25 cellular contexts compared by ENCODE assay signal in genomic region chr4:164229255-164229654, GRCh38.
"Had no signal": no experiment of that assay in that cellular context is flagged by ENCODE, and none has a peak within 500 bp of the region (broad histone marks: within the 10 kb centered on the region; RNA-seq: fewer than 3 reads in every experiment).

No MANE protein-coding gene starts in this region.

- ATAC-seq: K562, Panc1, PC-3, Right ventricle myocardium inferior, SK-N-SH treated with all-trans-retinoic acid at 6 μM for 48 hours had no signal

- H3K4me1 Mint-ChIP-seq: IgD-negative memory B cell had no signal

- H3K27ac ChIP-seq: HL-60, KMS-11, SJCRH30 had no signal

- H3K4me3 ChIP-seq: K562, SJCRH30 had no signal

- H3K27me3 ChIP-seq: SJCRH30 had no signal

- H3K9ac ChIP-seq: KMS-11 had no signal

- H3K36me3 ChIP-seq: SJCRH30 had no signal

- H3K4me3 Mint-ChIP-seq: IgD-negative memory B cell had no signal

- H3K27ac Mint-ChIP-seq: IgD-negative memory B cell had no signal

- DNase-seq: Kasumi-1; MM.1S; NCI-H1092 treated with DMSO at 0.1 percent for 48 hours; NCI-H1436; NCI-H187; NCI-H2029; NCI-H2081 treated with DMSO at 0.1 percent for 48 hours; NCI-H2171; NCI-H226; NCI-H446; NCI-H510A; NCI-H524 treated with DMSO at 0.1 percent for 48 hours; NCI-H69; NCI-H774; NK-92 treated with Interleukin-12 subunit alpha and Interleukin-12 subunit beta, amount 100 ng/mL, for 24 hours; PC-3; SHP77 treated with DMSO at 0.1 percent for 48 hours; SJCRH30 had no signal

- H3K36me3 Mint-ChIP-seq: IgD-negative memory B cell had no signal

- H3K9me3 ChIP-seq: SJCRH30 had no signal

- H3K4me2 ChIP-seq: KMS-11 had no signal

- H3K27me3 Mint-ChIP-seq: IgD-negative memory B cell had no signal
